Comparison of ENCODE assay signal across 15 cellular contexts in the genomic region with DNA sequence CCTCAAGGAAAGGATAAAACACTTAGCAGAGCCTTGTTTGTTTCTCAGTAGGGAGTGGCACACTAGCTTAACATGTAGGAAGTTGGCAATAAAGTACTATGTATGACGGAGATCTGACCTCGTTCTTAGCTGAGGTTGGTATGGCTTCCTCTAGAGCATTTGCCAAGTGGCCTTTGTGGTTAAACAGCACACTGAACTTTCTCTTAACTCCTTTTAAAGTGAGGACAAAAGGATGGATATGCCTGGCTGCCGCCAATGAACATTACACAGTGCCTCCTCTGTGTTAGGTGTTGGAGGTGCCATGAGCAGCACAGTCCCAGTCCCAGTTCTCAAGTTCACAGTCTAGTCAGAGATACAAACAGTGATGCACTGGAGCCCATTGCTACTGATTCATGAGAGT. TPM values are rescaled to one million over a fixed set of nuclear protein-coding genes. Genes with fewer than 3 reads are reported as not detected.
DNase-seq lines count a peak whose midpoint lies in the region; ATAC-seq and TF ChIP-seq lines count a peak whose summit lies in the region.
"Had no signal": no experiment of that assay in that cellular context is flagged by ENCODE, and none has a peak within 500 bp of the region (broad histone marks: within the 10 kb centered on the region; RNA-seq: fewer than 3 reads in every experiment).

No MANE protein-coding gene starts in this region.

- no peaks in the 10 kb centered on the region for H3K9me3 ChIP-seq in CD8-positive, alpha-beta T cell (ENCODE audit: low read length)
- H3K9me3 ChIP-seq in left lung (no peaks in the 10 kb centered on the region), testis (no peaks in the 10 kb centered on the region)

- no peaks in the 10 kb centered on the region for H3K36me3 Mint-ChIP-seq in CD8-positive, alpha-beta T cell
- no peaks in the 10 kb centered on the region for H3K36me3 Mint-ChIP-seq in activated T-cell treated with anti-CD3 and anti-CD28 coated beads, Interleukin-2, amount 50 U/mL, for 72 hours (ENCODE audit: insufficient read depth in 2 of 2)

- H3K27me3 ChIP-seq in CD8-positive, alpha-beta T cell (ENCODE audit: insufficient read depth, low read length), result no peaks in the 10 kb centered on the region
- no peaks in the 10 kb centered on the region for H3K27me3 ChIP-seq in left lung
- H3K27me3 ChIP-seq in testis, result no peaks in the 10 kb centered on the region

- no peak overlapping the region for H3K4me3 ChIP-seq in CD8-positive, alpha-beta T cell (ENCODE audit: low read depth, low read length)
- H3K4me3 ChIP-seq in left lung (no peak overlapping the region), testis (no peak overlapping the region)

- POLR2A ChIA-PET in CD8-positive, alpha-beta T cell (lab: Charles Lee), result interaction anchor here (1.1 kb wide), 1 partner anchor 89 kb away, joined by 3 read pairs; a partner anchor contains a TSS

- TF ChIP-seq POLR2A in testis (IDR thresholded peaks at IDR 0.05), result no peak

- 80 to 81% methylated on average over 3 of the region's 3 CpGs for WGBS in testis, 2 donors

- intact Hi-C loops in CD8-positive, alpha-beta T cell (cut with DNase I, micrococcal nuclease), result loop anchor here (5.0 to 10.0 kb wide), 2 partner anchors 89 to 322 kb away; a partner anchor contains a TSS
- intact Hi-C loops in left lung (cut with DNase I), result no loop called here
- intact Hi-C loops in testis (cut with DNase I; ENCODE audit: low total_unique reads), result no loop called here

- peak overlapping the region; percentile 59 for H3K4me3 Mint-ChIP-seq in CD8-positive, alpha-beta T cell
- H3K4me3 Mint-ChIP-seq in activated T-cell treated with anti-CD3 and anti-CD28 coated beads, Interleukin-2, amount 50 U/mL, for 72 hours, result peak overlapping the region; percentile 73 to 74

- TF ChIP-seq CTCF in CD8-positive, alpha-beta T cell (IDR thresholded peaks at IDR 0.05), result no peak
- TF ChIP-seq CTCF in left lung (IDR thresholded peaks at IDR 0.05) (no peak), testis (IDR thresholded peaks at IDR 0.05) (no peak)

- H3K36me3 ChIP-seq in CD8-positive, alpha-beta T cell (ENCODE audit: insufficient read depth, low read length), result no peaks in the 10 kb centered on the region
- H3K36me3 ChIP-seq in left lung (no peaks in the 10 kb centered on the region), testis (ENCODE audit: low read depth, missing control alignments) (no peaks in the 10 kb centered on the region)

- H3K9me3 Mint-ChIP-seq in CD8-positive, alpha-beta T cell, result no peaks in the 10 kb centered on the region
- H3K9me3 Mint-ChIP-seq in activated T-cell treated with anti-CD3 and anti-CD28 coated beads, Interleukin-2, amount 50 U/mL, for 72 hours, result no peaks in the 10 kb centered on the region

- H3K4me1 Mint-ChIP-seq in CD8-positive, alpha-beta T cell (ENCODE audit: low read depth), result peaks cover 48% of the 10 kb centered on the region
- peaks cover 62% of the 10 kb centered on the region for H3K4me1 Mint-ChIP-seq in activated T-cell treated with anti-CD3 and anti-CD28 coated beads, Interleukin-2, amount 50 U/mL, for 72 hours (ENCODE audit: low read depth)

- H3K4me1 ChIP-seq in CD8-positive, alpha-beta T cell (ENCODE audit: insufficient read depth, low read length), result peaks cover 38% of the 10 kb centered on the region
- no peaks in the 10 kb centered on the region for H3K4me1 ChIP-seq in left lung
- H3K4me1 ChIP-seq in testis, result no peaks in the 10 kb centered on the region

- peak overlapping the region; percentile 28 for H3K27ac ChIP-seq in CD8-positive, alpha-beta T cell (ENCODE audit: low read depth, low read length)
- H3K27ac ChIP-seq in left lung (no peak overlapping the region), testis (no peak overlapping the region)

- H3K27me3 Mint-ChIP-seq in CD8-positive, alpha-beta T cell (ENCODE audit: low read depth), result no peaks in the 10 kb centered on the region
- H3K27me3 Mint-ChIP-seq in activated T-cell treated with anti-CD3 and anti-CD28 coated beads, Interleukin-2, amount 50 U/mL, for 72 hours (ENCODE audit: low read depth), result peaks cover 10% of the 10 kb centered on the region

- peak overlapping the region; percentile 92 for H3K27ac Mint-ChIP-seq in CD8-positive, alpha-beta T cell
- H3K27ac Mint-ChIP-seq in activated T-cell treated with anti-CD3 and anti-CD28 coated beads, Interleukin-2, amount 50 U/mL, for 72 hours, result peak overlapping the region; percentile 64

- peak in 5 of 7 experiments; percentile 3 to 66 (median 32) for DNase-seq in CD8-positive, alpha-beta T cell
- DNase-seq in HT1080 (ENCODE audit: low read depth) (peak; percentile 53), left lung (no peak), NCI-H524 treated with DMSO at 0.1 percent for 48 hours (lab: John Stamatoyannopoulos, UW) (no peak), testis (no peak), NCI-H446 treated with DMSO at 0.1 percent for 48 hours (lab: John Stamatoyannopoulos, UW) (no peak), amniotic stem cell (lab: John Stamatoyannopoulos, UW) (no peak)
- no peak for DNase-seq in activated T-cell treated with anti-CD3 and anti-CD28 coated beads, Interleukin-2, amount 50 U/mL, for 72 hours
- DNase-seq: DMS 273 treated with DMSO at 0.1 percent for 48 hours, hippocampal formation, NCI-H1105 treated with DMSO at 0.1 percent for 48 hours had no signal

- CTCF ChIA-PET in CD8-positive, alpha-beta T cell (lab: Charles Lee), result interaction anchor here (0.7 to 3.1 kb wide), 4 partner anchors 10 to 125 kb away, joined by 3 to 16 read pairs (median 4); no protein-coding TSS in a partner anchor

- peak; percentile 85 for ATAC-seq in CD8-positive, alpha-beta T cell
- peak; percentile 34 to 55 for ATAC-seq in activated T-cell treated with anti-CD3 and anti-CD28 coated beads, Interleukin-2, amount 50 U/mL, for 72 hours (replicated peaks in 1 of 2)
- peak; percentile 80 for ATAC-seq in left lung
- ATAC-seq: HCT116, Panc1 had no signal

RNA-seq across cellular contexts. Expression of a gene that starts 54.4 kb away (rescaled TPM):
- not detected for total RNA-seq in CD8-positive, alpha-beta T cell
- total RNA-seq in HT1080 (2014; rRNA removed; shearing (Covaris generic)), result not detected in 2 replicates
- polyA plus RNA-seq in HT1080 (2015; cell fraction: cytosol; rRNA removed), result not detected in 2 replicates
- polyA plus RNA-seq in HT1080 (2015; cell fraction: nucleus; rRNA removed), result not detected in 2 replicates
- not detected for total RNA-seq in activated T-cell treated with anti-CD3 and anti-CD28 coated beads, Interleukin-2, amount 50 U/mL, for 72 hours
- total RNA-seq in left lung, result 1 to 10 TPM in 1 of 2 donors, not detected in 1; 2.2 TPM
- not detected for total RNA-seq in testis
- 0.70 TPM for polyA plus RNA-seq in testis (ENCODE audit: insufficient read depth, low read depth, low replicate concordance)
- total RNA-seq: activated CD8-positive, alpha-beta memory T cell treated with anti-CD3 and anti-CD28 coated beads for 36 hours; mononuclear cell had no signal

Comparison
In these comparisons a context has a peak if more than half of its experiments do, and no peak if none do; other contexts are left out.
1. DNase-seq: peak in CD8-positive, alpha-beta T cell (5 of 7) and HT1080 (single experiment); none in activated T-cell treated with anti-CD3 and anti-CD28 coated beads, Interleukin-2, amount 50 U/mL, for 72 hours (0 of 2), left lung (0 of 2), NCI-H524 treated with DMSO at 0.1 percent for 48 hours (single experiment), testis (single experiment), NCI-H446 treated with DMSO at 0.1 percent for 48 hours (single experiment) and amniotic stem cell (single experiment).
2. intact Hi-C loops: an anchor here in CD8-positive, alpha-beta T cell (5.0 to 10.0 kb wide); none called in left lung and testis.
3. Peak in every context shown above with its lines, with median percentiles within 50 percentile points of each other: ATAC-seq.